33 cellular contexts compared by ENCODE assay signal in the genomic region with DNA sequence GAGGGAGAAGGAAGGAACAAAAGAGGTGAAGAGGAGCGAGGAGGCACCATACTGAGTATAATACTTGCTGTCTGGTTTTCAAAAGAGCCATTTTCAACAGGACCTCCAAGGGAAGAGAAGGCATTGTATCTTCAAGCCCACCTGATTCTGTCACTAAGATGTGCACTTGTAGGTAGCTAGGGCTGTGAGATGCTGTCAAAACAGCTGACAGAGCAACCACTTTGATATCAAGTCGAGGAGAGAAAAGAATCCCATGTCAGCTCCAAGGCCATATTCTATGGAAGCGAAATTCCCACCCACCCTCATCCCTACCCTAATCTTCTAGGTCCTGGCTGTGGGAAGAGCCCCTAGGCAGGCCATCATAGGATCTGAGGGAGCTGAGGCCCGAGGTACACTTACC.
"Had no signal": no experiment of that assay in that cellular context is flagged by ENCODE, and none has a peak within 500 bp of the region (broad histone marks: within the 10 kb centered on the region; RNA-seq: fewer than 3 reads in every experiment).

No MANE protein-coding gene starts in this region.

- H3K27ac ChIP-seq: adrenal gland, body of pancreas, cardiac muscle cell, coronary artery, dorsolateral prefrontal cortex, gastrocnemius medialis, heart left ventricle, VCaP had no signal

- H3K27ac Mint-ChIP-seq: activated CD4-positive, alpha-beta memory T cell treated with anti-CD3 and anti-CD28 coated beads, Interleukin-2, amount 10 ng/mL, durations not matched to agents 7 days and 5 days; activated CD4-positive, alpha-beta T cell treated with anti-CD3 and anti-CD28 coated beads, Interleukin-2, amount 10 ng/mL, durations not matched to agents 7 days and 5 days; activated naive CD8-positive, alpha-beta T cell treated with anti-CD3 and anti-CD28 coated beads for 36 hours; activated naive CD8-positive, alpha-beta T cell treated with anti-CD3 and anti-CD28 coated beads, Interleukin-2, amount 50 U/mL, for 24 hours; activated T-cell treated with anti-CD3 and anti-CD28 coated beads, Interleukin-2, amount 50 U/mL, for 24 hours; activated T-cell treated with anti-CD3 and anti-CD28 coated beads, Interleukin-2, amount 50 U/mL, for 72 hours; dendritic cell treated with granulocyte-macrophage colony-stimulating factor and Interleukin-4, amounts not matched to agents 40 ng/mL and 50 ng/mL, for 4 days; endodermal cell; WTC11 had no signal

- H3K27me3 Mint-ChIP-seq: activated CD4-positive, alpha-beta memory T cell treated with anti-CD3 and anti-CD28 coated beads, Interleukin-2, amount 10 ng/mL, durations not matched to agents 7 days and 5 days; activated CD4-positive, alpha-beta T cell treated with anti-CD3 and anti-CD28 coated beads, Interleukin-2, amount 10 ng/mL, durations not matched to agents 7 days and 5 days; activated naive CD8-positive, alpha-beta T cell treated with anti-CD3 and anti-CD28 coated beads for 36 hours; activated naive CD8-positive, alpha-beta T cell treated with anti-CD3 and anti-CD28 coated beads, Interleukin-2, amount 50 U/mL, for 24 hours; activated T-cell treated with anti-CD3 and anti-CD28 coated beads, Interleukin-2, amount 50 U/mL, for 24 hours; central memory CD8-positive, alpha-beta T cell had no signal

- DNase-seq: activated CD4-positive, alpha-beta memory T cell treated with anti-CD3 and anti-CD28 coated beads, Interleukin-2, amount 10 ng/mL, durations not matched to agents 7 days and 5 days; activated CD4-positive, alpha-beta T cell treated with anti-CD3 and anti-CD28 coated beads for 1 hour; activated CD4-positive, alpha-beta T cell treated with anti-CD3 and anti-CD28 coated beads for 4 hours; activated CD4-positive, alpha-beta T cell treated with anti-CD3 and anti-CD28 coated beads, Interleukin-2, amount 10 ng/mL, durations not matched to agents 7 days and 5 days; activated CD4-positive, alpha-beta T cell treated with anti-CD3 and anti-CD28 coated beads, Interleukin-2, amount 50 U/mL, for 4 hours; activated CD8-positive, alpha-beta memory T cell treated with anti-CD3 and anti-CD28 coated beads, Interleukin-2, amount 50 U/mL, for 48 hours; activated gamma-delta T cell; activated naive CD4-positive, alpha-beta T cell; activated naive CD4-positive, alpha-beta T cell treated with anti-CD3 and anti-CD28 coated beads, Interleukin-2, amount 50 U/mL, for 16 hours; activated naive CD8-positive, alpha-beta T cell treated with anti-CD3 and anti-CD28 coated beads for 36 hours; activated naive CD8-positive, alpha-beta T cell treated with anti-CD3 and anti-CD28 coated beads, Interleukin-2, amount 50 U/mL, for 24 hours; activated T-cell treated with anti-CD3 and anti-CD28 coated beads for 4 hours; activated T-cell treated with anti-CD3 and anti-CD28 coated beads, Interleukin-2, amount 50 U/mL, for 24 hours; activated T-cell treated with anti-CD3 and anti-CD28 coated beads, Interleukin-2, amount 50 U/mL, for 72 hours; adrenal gland; amygdala; aorta; dorsolateral prefrontal cortex; effector memory CD4-positive, alpha-beta T cell; endodermal cell; foreskin fibroblast; gastrocnemius medialis; glutamatergic neuron; heart left ventricle; T-helper 2 cell had no signal

- H3K27me3 ChIP-seq: adrenal gland, body of pancreas, cardiac muscle cell, dorsolateral prefrontal cortex, gastrocnemius medialis, heart left ventricle had no signal

- H3K36me3 ChIP-seq: adrenal gland, cardiac muscle cell, gastrocnemius medialis, heart left ventricle had no signal

- H3K4me3 ChIP-seq: adrenal gland, body of pancreas, cardiac muscle cell, coronary artery, dorsolateral prefrontal cortex, gastrocnemius medialis, heart left ventricle had no signal

- H3K9me3 ChIP-seq: adrenal gland, body of pancreas, gastrocnemius medialis, heart left ventricle had no signal

- H3K9me3 Mint-ChIP-seq: activated CD4-positive, alpha-beta memory T cell treated with anti-CD3 and anti-CD28 coated beads, Interleukin-2, amount 10 ng/mL, durations not matched to agents 7 days and 5 days; activated CD4-positive, alpha-beta T cell treated with anti-CD3 and anti-CD28 coated beads, Interleukin-2, amount 10 ng/mL, durations not matched to agents 7 days and 5 days; activated naive CD8-positive, alpha-beta T cell treated with anti-CD3 and anti-CD28 coated beads for 36 hours; activated naive CD8-positive, alpha-beta T cell treated with anti-CD3 and anti-CD28 coated beads, Interleukin-2, amount 50 U/mL, for 24 hours; activated T-cell treated with anti-CD3 and anti-CD28 coated beads, Interleukin-2, amount 50 U/mL, for 24 hours; activated T-cell treated with anti-CD3 and anti-CD28 coated beads, Interleukin-2, amount 50 U/mL, for 72 hours; central memory CD8-positive, alpha-beta T cell; dendritic cell treated with granulocyte-macrophage colony-stimulating factor and Interleukin-4, amounts not matched to agents 40 ng/mL and 50 ng/mL, for 4 days; endodermal cell; WTC11 had no signal

- ATAC-seq: activated naive CD8-positive, alpha-beta T cell treated with anti-CD3 and anti-CD28 coated beads, Interleukin-2, amount 50 U/mL, for 24 hours; activated T-cell treated with anti-CD3 and anti-CD28 coated beads, Interleukin-2, amount 50 U/mL, for 72 hours; esophagus mucosa; gastrocnemius medialis; heart left ventricle; WTC11 had no signal

- H3K4me3 Mint-ChIP-seq: activated CD4-positive, alpha-beta memory T cell treated with anti-CD3 and anti-CD28 coated beads, Interleukin-2, amount 10 ng/mL, durations not matched to agents 7 days and 5 days; activated CD4-positive, alpha-beta T cell treated with anti-CD3 and anti-CD28 coated beads, Interleukin-2, amount 10 ng/mL, durations not matched to agents 7 days and 5 days; activated naive CD8-positive, alpha-beta T cell treated with anti-CD3 and anti-CD28 coated beads for 36 hours; activated naive CD8-positive, alpha-beta T cell treated with anti-CD3 and anti-CD28 coated beads, Interleukin-2, amount 50 U/mL, for 24 hours; activated T-cell treated with anti-CD3 and anti-CD28 coated beads, Interleukin-2, amount 50 U/mL, for 24 hours; activated T-cell treated with anti-CD3 and anti-CD28 coated beads, Interleukin-2, amount 50 U/mL, for 72 hours; central memory CD8-positive, alpha-beta T cell; dendritic cell treated with granulocyte-macrophage colony-stimulating factor and Interleukin-4, amounts not matched to agents 40 ng/mL and 50 ng/mL, for 4 days; endodermal cell; WTC11 had no signal

- H3K36me3 Mint-ChIP-seq: WTC11 had no signal
